ENCODE assay signal across 20 cellular contexts in genomic region chr7:142875456-142875855, GRCh38. TPM values are rescaled to one million over a fixed set of nuclear protein-coding genes. Genes with fewer than 3 reads are reported as not detected.
A peak's percentile ranks its signal among the peaks of the same experiment; 100 is the strongest.
DNase-seq lines count a peak whose midpoint lies in the region; ATAC-seq lines count a peak whose summit lies in the region.
"Had no signal": no experiment of that assay in that cellular context is flagged by ENCODE, and none has a peak within 500 bp of the region (broad histone marks: within the 10 kb centered on the region; RNA-seq: fewer than 3 reads in every experiment).

No MANE protein-coding gene starts in this region.

- peak overlapping the region; percentile 38 for H3K27ac ChIP-seq in angular gyrus (ENCODE audit: low read depth, low read length)
- H3K27ac ChIP-seq: BLaER1, GM23248 had no signal

- no peak for ATAC-seq in activated naive CD8-positive, alpha-beta T cell treated with anti-CD3 and anti-CD28 coated beads, Interleukin-2, amount 50 U/mL, for 24 hours
- no peak for ATAC-seq in GM18867 (IDR thresholded peaks at IDR 0.05; ENCODE audit: unreplicated experiment)
- ATAC-seq: GM12878, HepG2 had no signal

- H3K36me3 Mint-ChIP-seq in activated naive CD8-positive, alpha-beta T cell treated with anti-CD3 and anti-CD28 coated beads for 36 hours = peaks cover 1% of the 10 kb centered on the region
- H3K36me3 Mint-ChIP-seq in activated naive CD8-positive, alpha-beta T cell treated with anti-CD3 and anti-CD28 coated beads, Interleukin-2, amount 50 U/mL, for 24 hours (ENCODE audit: low read depth) = no peaks in the 10 kb centered on the region
- H3K36me3 Mint-ChIP-seq: CD4-positive, alpha-beta memory T cell had no signal

- no peaks in the 10 kb centered on the region for H3K4me1 Mint-ChIP-seq in activated naive CD8-positive, alpha-beta T cell treated with anti-CD3 and anti-CD28 coated beads for 36 hours
- no peaks in the 10 kb centered on the region for H3K4me1 Mint-ChIP-seq in activated naive CD8-positive, alpha-beta T cell treated with anti-CD3 and anti-CD28 coated beads, Interleukin-2, amount 50 U/mL, for 24 hours
- H3K4me1 Mint-ChIP-seq: CD14-positive monocyte; CD4-positive, alpha-beta memory T cell had no signal

- H3K4me3 Mint-ChIP-seq in activated naive CD8-positive, alpha-beta T cell treated with anti-CD3 and anti-CD28 coated beads for 36 hours = no peak overlapping the region
- H3K4me3 Mint-ChIP-seq in activated naive CD8-positive, alpha-beta T cell treated with anti-CD3 and anti-CD28 coated beads, Interleukin-2, amount 50 U/mL, for 24 hours = no peak overlapping the region
- H3K4me3 Mint-ChIP-seq: CD14-positive monocyte; CD4-positive, alpha-beta memory T cell had no signal

- no peaks in the 10 kb centered on the region for H3K9me3 Mint-ChIP-seq in activated naive CD8-positive, alpha-beta T cell treated with anti-CD3 and anti-CD28 coated beads for 36 hours
- no peaks in the 10 kb centered on the region for H3K9me3 Mint-ChIP-seq in activated naive CD8-positive, alpha-beta T cell treated with anti-CD3 and anti-CD28 coated beads, Interleukin-2, amount 50 U/mL, for 24 hours

- DNase-seq in activated naive CD8-positive, alpha-beta T cell treated with anti-CD3 and anti-CD28 coated beads for 36 hours = no peak
- DNase-seq in activated naive CD8-positive, alpha-beta T cell treated with anti-CD3 and anti-CD28 coated beads, Interleukin-2, amount 50 U/mL, for 24 hours = no peak
- DNase-seq in mesenteric fat pad (ENCODE audit: low spot score) (peak; percentile 85), NCI-H82 (lab: John Stamatoyannopoulos, UW) (no peak), NCI-H2029 treated with DMSO at 0.1 percent for 48 hours (lab: John Stamatoyannopoulos, UW) (no peak)
- DNase-seq: 8988T; CD4-positive, alpha-beta memory T cell; DMS153; DMS79 treated with DMSO at 0.1 percent for 48 hours; EL; GM23248 had no signal

- H3K27me3 Mint-ChIP-seq in activated naive CD8-positive, alpha-beta T cell treated with anti-CD3 and anti-CD28 coated beads for 36 hours = no peaks in the 10 kb centered on the region
- H3K27me3 Mint-ChIP-seq in activated naive CD8-positive, alpha-beta T cell treated with anti-CD3 and anti-CD28 coated beads, Interleukin-2, amount 50 U/mL, for 24 hours = no peaks in the 10 kb centered on the region

- H3K27ac Mint-ChIP-seq in activated naive CD8-positive, alpha-beta T cell treated with anti-CD3 and anti-CD28 coated beads for 36 hours = peak overlapping the region; percentile 30
- no peak overlapping the region for H3K27ac Mint-ChIP-seq in activated naive CD8-positive, alpha-beta T cell treated with anti-CD3 and anti-CD28 coated beads, Interleukin-2, amount 50 U/mL, for 24 hours

RNA-seq across cellular contexts. Expression of gene TRPV6, which starts 10.1 kb away (rescaled TPM):
- not detected for total RNA-seq in activated naive CD8-positive, alpha-beta T cell treated with anti-CD3 and anti-CD28 coated beads for 36 hours
- not detected for total RNA-seq in mesenteric fat pad
- total RNA-seq: A673; CD4-positive, alpha-beta memory T cell; G401; GM12878; GM23248; H4; HepG2 had no signal

RNA-seq across cellular contexts. Expression of gene EPHB6, which starts 20.6 kb away (rescaled TPM):
- total RNA-seq in activated naive CD8-positive, alpha-beta T cell treated with anti-CD3 and anti-CD28 coated beads for 36 hours = 10 to 100 TPM in 1 of 2 experiments, 1 to 10 TPM in 1; 9.0 to 10.0 TPM
- 6.3 TPM for total RNA-seq in mesenteric fat pad
- total RNA-seq: G401, HepG2 had no signal

RNA-seq across cellular contexts. Expression of gene TRPV5, which starts 58.1 kb away (rescaled TPM):
- not detected for total RNA-seq in activated naive CD8-positive, alpha-beta T cell treated with anti-CD3 and anti-CD28 coated beads for 36 hours
- total RNA-seq in mesenteric fat pad = not detected
- total RNA-seq: A673; CD4-positive, alpha-beta memory T cell; G401; GM12878; GM23248; H4; HepG2 had no signal
